In genomic region chr6:97215157-97215769, GRCh38 we compare ENCODE assay signal across 9 cellular contexts.
DNase-seq lines count a peak whose midpoint lies in the region; FAIRE-seq and TF ChIP-seq lines count a peak whose summit lies in the region.
"Had no signal": no experiment of that assay in that cellular context is flagged by ENCODE, and none has a peak within 500 bp of the region (broad histone marks: within the 10 kb centered on the region; RNA-seq: fewer than 3 reads in every experiment).

No MANE protein-coding gene starts in this region.

- H3K4me3 ChIP-seq in WI38 (ENCODE audit: low read depth, low read length) (no peak overlapping the region), thyroid gland (replicated peaks in 1 of 3) (no peak overlapping the region)

- no peak for DNase-seq in D721Med (ENCODE audit: insufficient read length, low spot score)
- peak; percentile 4 for DNase-seq in HuH-7.5 (ENCODE audit: low spot score)
- DNase-seq in hippocampal formation (lab: John Stamatoyannopoulos, UW): peak; percentile 19 to 85
- peak; percentile 8 to 26 for DNase-seq in thyroid gland
- no peak for DNase-seq in stimulated activated CD4-positive, alpha-beta T cell treated with anti-CD3 and anti-CD28 coated beads, Interleukin-4, amount 100 ng/mL, for 24 hours
- DNase-seq in NCI-H2081 treated with DMSO at 0.1 percent for 48 hours (lab: John Stamatoyannopoulos, UW): no peak
- no peak for DNase-seq in activated CD4-positive, alpha-beta T cell treated with anti-CD3 and anti-CD28 coated beads, Interleukin-2, amount 50 U/mL, for 4 hours

- no peak overlapping the region for H3K27ac ChIP-seq in thyroid gland
- H3K27ac ChIP-seq: neutrophil had no signal

- no peaks in the 10 kb centered on the region for H3K9me3 ChIP-seq in thyroid gland
- H3K9me3 ChIP-seq: neutrophil had no signal

- intact Hi-C loops in thyroid gland (cut with DNase I): no loop called here

- FAIRE-seq in D721Med (lab: Jason Lieb, UNC): peak; percentile 83

- peak; percentile 82 for TF ChIP-seq CTCF in D721Med (IDR thresholded peaks at IDR 0.05; ENCODE audit: insufficient read depth, missing control alignments)
- TF ChIP-seq CTCF in WI38 (IDR thresholded peaks at IDR 0.05; ENCODE audit: low read depth, low read length): peak; percentile 65
- TF ChIP-seq CTCF in thyroid gland (IDR thresholded peaks at IDR 0.05): peak in 1 of 6 experiments; percentile 44

- no peaks in the 10 kb centered on the region for H3K4me1 ChIP-seq in thyroid gland

- no peak for TF ChIP-seq POLR2A in thyroid gland (IDR thresholded peaks at IDR 0.05)

- no peaks in the 10 kb centered on the region for H3K27me3 ChIP-seq in thyroid gland
- H3K27me3 ChIP-seq: neutrophil had no signal

- 75 to 76% methylated on average over 6 of the region's 6 CpGs for WGBS in thyroid gland, 2 donors

- no peaks in the 10 kb centered on the region for H3K36me3 ChIP-seq in thyroid gland
- H3K36me3 ChIP-seq: neutrophil had no signal

Comparison
In these comparisons a context has a peak if more than half of its experiments do, and no peak if none do; other contexts are left out.
1. DNase-seq: peak in HuH-7.5 (single experiment), hippocampal formation (2 of 2) and thyroid gland (2 of 2); none in D721Med (single experiment), stimulated activated CD4-positive, alpha-beta T cell treated with anti-CD3 and anti-CD28 coated beads, Interleukin-4, amount 100 ng/mL, for 24 hours (single experiment), NCI-H2081 treated with DMSO at 0.1 percent for 48 hours (single experiment) and activated CD4-positive, alpha-beta T cell treated with anti-CD3 and anti-CD28 coated beads, Interleukin-2, amount 50 U/mL, for 4 hours (0 of 2).